13 cellular contexts compared by ENCODE assay signal in genomic region chr1:21090460-21090859, GRCh38.
A peak's percentile ranks its signal among the peaks of the same experiment; 100 is the strongest.
DNase-seq lines count a peak whose midpoint lies in the region; ATAC-seq, FAIRE-seq and TF ChIP-seq lines count a peak whose summit lies in the region.
"Had no signal": no experiment of that assay in that cellular context is flagged by ENCODE, and none has a peak within 500 bp of the region (broad histone marks: within the 10 kb centered on the region; RNA-seq: fewer than 3 reads in every experiment).

No MANE protein-coding gene starts in this region.

- H3K36me3 ChIP-seq in PC-3 (ENCODE audit: low read depth, low read length) = no peaks in the 10 kb centered on the region
- peaks cover 32% of the 10 kb centered on the region for H3K36me3 ChIP-seq in endodermal cell (ENCODE audit: control insufficient read depth, insufficient read depth, low read length)
- H3K36me3 ChIP-seq in osteoblast (ENCODE audit: insufficient read depth, low read length) = peaks cover 11% of the 10 kb centered on the region
- H3K36me3 ChIP-seq in H7 (replicated peaks; ENCODE audit: control insufficient read depth, insufficient read depth, low read length) = no peaks in the 10 kb centered on the region; the same call in 1 of the 2 replicates

- no peaks in the 10 kb centered on the region for H3K9me2 ChIP-seq in PC-3 (replicated peaks; ENCODE audit: low read length)

- H3K9me3 ChIP-seq in PC-3 (ENCODE audit: low read length) (no peaks in the 10 kb centered on the region), endodermal cell (ENCODE audit: control insufficient read depth, low read length) (no peaks in the 10 kb centered on the region), osteoblast (ENCODE audit: low read depth, low read length) (no peaks in the 10 kb centered on the region)
- H3K9me3 ChIP-seq: right lobe of liver had no signal

- FAIRE-seq in GM18507 (lab: Jason Lieb, UNC) = peak; percentile 66
- FAIRE-seq: colon had no signal

- no peaks in the 10 kb centered on the region for H3K27me3 ChIP-seq in PC-3 (ENCODE audit: low read length)
- no peaks in the 10 kb centered on the region for H3K27me3 ChIP-seq in endodermal cell (ENCODE audit: control insufficient read depth, insufficient read depth, low read length, poor library complexity, severe bottlenecking)
- H3K27me3 ChIP-seq in osteoblast (ENCODE audit: insufficient read depth, low read length) = no peaks in the 10 kb centered on the region
- H3K27me3 ChIP-seq in H7 (ENCODE audit: control insufficient read depth, insufficient read depth, low read length) = no peaks in the 10 kb centered on the region
- H3K27me3 ChIP-seq: right lobe of liver had no signal

- H3K9ac ChIP-seq in PC-3 (ENCODE audit: low read length) = 0 out of 2 replicates have a peak overlapping the region, but pooled peaks have one; percentile 2
- H3K9ac ChIP-seq in endodermal cell (ENCODE audit: extremely low read depth, low read length, poor library complexity, severe bottlenecking) = no peak overlapping the region

- H3K36me3 Mint-ChIP-seq in endodermal cell (ENCODE audit: low read depth) = peaks cover 63% of the 10 kb centered on the region

- H3K27ac Mint-ChIP-seq in endodermal cell = peak overlapping the region; percentile 62

- H3K27ac ChIP-seq in PC-3 (ENCODE audit: low read length) (peak overlapping the region; percentile 16), endodermal cell (ENCODE audit: low read depth, low read length) (no peak overlapping the region), osteoblast (ENCODE audit: low read depth, low read length) (peak overlapping the region; percentile 58)
- H3K27ac ChIP-seq: right lobe of liver had no signal

- H3K4me1 ChIP-seq in PC-3 (ENCODE audit: insufficient read depth, low read length) (peaks cover 11% of the 10 kb centered on the region), endodermal cell (ENCODE audit: control insufficient read depth, insufficient read depth, low read length) (no peaks in the 10 kb centered on the region), osteoblast (ENCODE audit: insufficient read depth, low read length) (peaks cover 11% of the 10 kb centered on the region)
- H3K4me1 ChIP-seq: right lobe of liver had no signal

- H3K27me3 Mint-ChIP-seq in endodermal cell (ENCODE audit: insufficient read depth) = no peaks in the 10 kb centered on the region
- H3K27me3 Mint-ChIP-seq: CD4-positive, CD25-positive, alpha-beta regulatory T cell had no signal

- H3K79me2 ChIP-seq in PC-3 (ENCODE audit: low read length) = peaks cover 18% of the 10 kb centered on the region
- H3K79me2 ChIP-seq in osteoblast (ENCODE audit: insufficient read depth, low read length) = peaks cover 49% of the 10 kb centered on the region

- WGBS in endodermal cell (ENCODE audit: insufficient coverage in 1 of 2, insufficient read length in 1 of 2), 2 experiments = 87 to 100% methylated on average over 1 of the region's 1 CpG

- CTCF ChIA-PET in PC-3 (lab: Charles Lee) = no interaction called here

- intact Hi-C loops in PC-3 (cut with micrococcal nuclease) (no loop called here), posterior vena cava (cut with DNase I) (no loop called here)

- H3F3A ChIP-seq in PC-3 (ENCODE audit: low read length, unreplicated experiment) = no peaks in the 10 kb centered on the region

- H3K4me3 ChIP-seq in PC-3 (ENCODE audit: low read length) = peak overlapping the region; percentile 7; the same call in 1 of the 2 replicates
- H3K4me3 ChIP-seq in endodermal cell (ENCODE audit: low read length) = no peak overlapping the region
- no peak overlapping the region for H3K4me3 ChIP-seq in osteoblast (ENCODE audit: insufficient read depth, low read length)
- H3K4me3 ChIP-seq in H7 (ENCODE audit: insufficient read depth, low read depth, low read length) = no peak overlapping the region
- H3K4me3 ChIP-seq: right lobe of liver had no signal

- peaks cover 17% of the 10 kb centered on the region for H3K4me1 Mint-ChIP-seq in endodermal cell

- TF ChIP-seq CTCF in PC-3 (conservative IDR thresholded peaks at IDR 0.05; ENCODE audit: low read depth, low read length) (no peak), endodermal cell (conservative IDR thresholded peaks at IDR 0.05) (no peak), osteoblast (IDR thresholded peaks at IDR 0.05; ENCODE audit: extremely low read depth, low read depth, low read length) (no peak)

- H3K4me3 Mint-ChIP-seq in endodermal cell = no peak overlapping the region
- H3K4me3 Mint-ChIP-seq: CD4-positive, CD25-positive, alpha-beta regulatory T cell; nephron had no signal

- no TSS peak for BruUV-seq in PC-3 (replicated peaks; lab: Mats Ljungman, UMichigan)

- no peak for DNase-seq in GM18507 (ENCODE audit: extremely low spot score, insufficient read length, low read depth)
- DNase-seq in PC-3 = no peak
- no peak for DNase-seq in endodermal cell
- no peak for DNase-seq in osteoblast (ENCODE audit: insufficient read length, low spot score, missing footprints)
- no peak for DNase-seq in activated gamma-delta T cell (lab: John Stamatoyannopoulos, UW)
- no peak for DNase-seq in posterior vena cava (ENCODE audit: low spot score)
- no peak for DNase-seq in H7
- DNase-seq: CD4-positive, CD25-positive, alpha-beta regulatory T cell; NCI-H1105 had no signal

- H3K4me2 ChIP-seq in PC-3 (ENCODE audit: low read length) (peak overlapping the region; percentile 62), osteoblast (ENCODE audit: insufficient read depth, low read length) (peak overlapping the region; percentile 37)

- POLR2A ChIA-PET in PC-3 (lab: Charles Lee; ENCODE audit: unreplicated experiment) = no interaction called here

- ATAC-seq in PC-3 (no peak), GM18517 (IDR thresholded peaks at IDR 0.05; ENCODE audit: unreplicated experiment) (no peak)

- H2AFZ ChIP-seq in PC-3 (ENCODE audit: low read length) (no peak overlapping the region), osteoblast (ENCODE audit: low read length) (no peak overlapping the region)

- peaks cover 22% of the 10 kb centered on the region for H3K9me3 Mint-ChIP-seq in endodermal cell

- H4K20me1 ChIP-seq in PC-3 (ENCODE audit: low read length) (no peaks in the 10 kb centered on the region), osteoblast (ENCODE audit: insufficient read depth, low read length) (peaks cover 6% of the 10 kb centered on the region)
